Comparison of ENCODE assay signal across 8 cellular contexts in the genomic region with DNA sequence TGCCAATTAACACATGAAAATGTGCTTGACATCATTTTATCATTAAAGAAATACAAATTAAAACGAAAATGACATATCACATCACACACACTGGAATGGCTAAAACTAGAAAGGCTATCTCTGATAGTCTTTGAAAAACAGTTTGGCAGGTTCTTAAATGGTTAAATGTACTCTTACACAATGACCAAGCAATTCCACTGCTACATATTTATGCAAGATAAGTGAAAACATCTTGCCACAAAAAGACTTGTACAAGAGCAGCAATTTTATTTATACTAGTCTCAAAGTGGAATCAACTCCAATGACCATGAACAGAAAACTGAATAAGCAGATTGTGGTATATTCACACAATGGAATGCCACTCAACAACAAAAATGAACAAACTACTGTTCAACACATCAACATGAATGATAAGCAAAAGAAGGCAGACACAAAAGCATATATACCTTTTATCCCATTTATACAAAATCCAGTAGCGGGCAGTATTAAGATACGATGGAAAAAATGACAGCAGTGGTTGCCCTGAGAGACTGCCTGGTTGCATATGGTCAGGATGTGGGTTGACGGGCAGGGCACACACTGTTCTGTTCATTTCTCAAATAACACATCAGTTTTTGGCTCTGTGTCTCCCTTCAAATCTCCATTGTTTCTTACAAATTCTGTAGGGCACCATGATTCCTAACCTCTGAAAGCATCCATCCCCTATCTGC. TPM values are rescaled to one million over a fixed set of nuclear protein-coding genes. Genes with fewer than 3 reads are reported as not detected.
A peak's percentile ranks its signal among the peaks of the same experiment; 100 is the strongest.
DNase-seq lines count a peak whose midpoint lies in the region; ATAC-seq and TF ChIP-seq lines count a peak whose summit lies in the region.

No MANE protein-coding gene starts in this region.

- BruUV-seq in A673 (replicated peaks; lab: Mats Ljungman, UMichigan), result no TSS peak

- ATAC-seq in GM18517 (IDR thresholded peaks at IDR 0.05; ENCODE audit: unreplicated experiment), result peak; percentile 50
- peak; percentile 71 for ATAC-seq in HG03108 (IDR thresholded peaks at IDR 0.05; ENCODE audit: unreplicated experiment)

- peak; percentile 33 for DNase-seq in activated T-cell treated with anti-CD3 and anti-CD28 coated beads for 48 hours (ENCODE audit: low read depth)
- peak; percentile 87 for DNase-seq in iris pigment epithelial cell (ENCODE audit: low read depth)
- DNase-seq in HT-29 (ENCODE audit: low spot score), result no peak
- DNase-seq in COLO668 (lab: John Stamatoyannopoulos, UW; ENCODE audit: unreplicated experiment), result no peak
- no peak for DNase-seq in NOMO-1 treated with dmso at 0.1 percent for 144 hours (lab: John Stamatoyannopoulos, UW; ENCODE audit: unreplicated experiment)
- DNase-seq in A673 (ENCODE audit: low spot score), result no peak

- no peaks in the 10 kb centered on the region for H3K9me3 ChIP-seq in A673 (ENCODE audit: low read depth, low read length, poor library complexity, severe bottlenecking)

- H3K27ac ChIP-seq in A673 (ENCODE audit: low read depth, low read length, poor library complexity, severe bottlenecking), result no peak overlapping the region

- no peaks in the 10 kb centered on the region for H3K36me3 ChIP-seq in A673 (ENCODE audit: insufficient read depth, low read length, poor library complexity, severe bottlenecking)

- H3K4me3 ChIP-seq in A673 (ENCODE audit: low read depth, low read length, poor library complexity, severe bottlenecking), result no peak overlapping the region

- CTCF ChIA-PET in A673 (lab: Charles Lee), result no interaction called here

- H3K4me1 ChIP-seq in A673 (ENCODE audit: insufficient read depth, low read length, poor library complexity, severe bottlenecking), result no peaks in the 10 kb centered on the region

- POLR2A ChIA-PET in A673 (lab: Charles Lee; ENCODE audit: low non-redundant PET), result no interaction called here

- H3K27me3 ChIP-seq in A673 (replicated peaks; ENCODE audit: insufficient read depth, low read depth, low read length, poor library complexity), result no peaks in the 10 kb centered on the region

- intact Hi-C loops in A673 (cut with micrococcal nuclease; ENCODE audit: unreplicated experiment), result no loop called here

- TF ChIP-seq CTCF in A673 (conservative IDR thresholded peaks at IDR 0.05; ENCODE audit: low read depth, low read length), result no peak

RNA-seq across cellular contexts. Expression of a gene that starts 25.3 kb away (rescaled TPM):
- 23.6 and 28.4 TPM in 2 replicates for total RNA-seq in HT-29 (2014; rRNA removed; shearing (Covaris generic))
- 2.9 and 3.8 TPM in 2 replicates for total RNA-seq in A673 (2021)

Comparison
In these comparisons a context has a peak if more than half of its experiments do, and no peak if none do; other contexts are left out.
1. DNase-seq: peak in activated T-cell treated with anti-CD3 and anti-CD28 coated beads for 48 hours (single experiment) and iris pigment epithelial cell (single experiment); none in HT-29 (single experiment), COLO668 (single experiment), NOMO-1 treated with dmso at 0.1 percent for 144 hours (single experiment) and A673 (single experiment).